8 cellular contexts compared by ENCODE assay signal in genomic region chr13:75760182-75760981, GRCh38.
DNase-seq lines count a peak whose midpoint lies in the region; ATAC-seq, FAIRE-seq and TF ChIP-seq lines count a peak whose summit lies in the region.

No MANE protein-coding gene starts in this region.

- H3K36me3 ChIP-seq in HCT116 (ENCODE audit: control insufficient read depth in 1 of 2, insufficient read depth in 2 of 2, low read length in 2 of 2) = no peaks in the 10 kb centered on the region
- H3K36me3 ChIP-seq in lung (ENCODE audit: control insufficient read depth in 2 of 2, insufficient read depth in 2 of 2, low read length in 2 of 2) = no peaks in the 10 kb centered on the region

- RAD21 ChIA-PET in HCT116 (lab: Charles Lee; ENCODE audit: low non-redundant PET in 1 of 2, low total read pairs in 2 of 2, uncharacterized antibody in 2 of 2, unreplicated experiment in 2 of 2) = interaction anchor here in 1 of 2 experiments (1.3 kb wide), 1 partner anchor 65 kb away, joined by 4 read pairs; no protein-coding TSS in a partner anchor

- H3K9me2 ChIP-seq in HCT116 (ENCODE audit: insufficient read depth) = no peaks in the 10 kb centered on the region

- no peak overlapping the region for H3K27ac ChIP-seq in HCT116 (ENCODE audit: low read depth, low read length)
- peak overlapping the region in 1 of 2 donors; percentile 66 for H3K27ac ChIP-seq in lung (ENCODE audit: low read depth in 1 of 2, low read length in 1 of 2)

- no peaks in the 10 kb centered on the region for H3K9me3 ChIP-seq in HCT116 (ENCODE audit: control insufficient read depth in 1 of 2, insufficient read depth in 1 of 2, low read depth in 1 of 2, low read length in 2 of 2)
- H3K9me3 ChIP-seq in lung (ENCODE audit: control insufficient read depth in 2 of 2, insufficient read depth in 1 of 2, low read length in 1 of 2) = no peaks in the 10 kb centered on the region

- peaks cover 3% of the 10 kb centered on the region for H3K27me3 Mint-ChIP-seq in brain

- H3K79me2 ChIP-seq in HCT116 (ENCODE audit: insufficient read depth, low read length) = no peaks in the 10 kb centered on the region

- H3K9me3 Mint-ChIP-seq in brain = peaks cover 0 to under 1% (median 0%) of the 10 kb centered on the region in 5 experiments

- H3K4me2 ChIP-seq in HCT116 (ENCODE audit: low read length) = peak overlapping the region; percentile 77

- H3K27ac Mint-ChIP-seq in brain = peak overlapping the region in 4 of 5 experiments; percentile 25 to 97 (median 80)

- H4K20me1 ChIP-seq in HCT116 (ENCODE audit: insufficient read depth) = no peaks in the 10 kb centered on the region

- peak overlapping the region; percentile 0 to 48; a peak in 2 of 4 replicates for H3K4me3 ChIP-seq in HCT116 (replicated peaks in 1 of 2; ENCODE audit: low read depth in 1 of 2, low read length in 2 of 2)
- H3K4me3 ChIP-seq in lung = no peak overlapping the region

- peak overlapping the region; percentile 47 for H2AFZ ChIP-seq in HCT116 (ENCODE audit: low read depth, low read length, poor library complexity, severe bottlenecking)

- intact Hi-C loops in HCT116 (cut with micrococcal nuclease) = no loop called here

- no peaks in the 10 kb centered on the region for H3K36me3 Mint-ChIP-seq in brain

- DNase-seq in HCT116 (ENCODE audit: low read depth, low spot score) (peak; percentile 37), NCI-H1694 treated with DMSO at 0.1 percent for 48 hours (lab: John Stamatoyannopoulos, UW) (peak; percentile 63), lung (ENCODE audit: low spot score) (peak; percentile 77), D721Med (ENCODE audit: insufficient read length, low spot score) (no peak)

- TF ChIP-seq RAD21 in HCT116 (IDR thresholded peaks at IDR 0.05; ENCODE audit: low read depth) = no peak; the same call in 1 of the 2 replicates

- no TSS peak for BruUV-seq in HCT116 (replicated peaks; lab: Mats Ljungman, UMichigan)

- H3K27me3 ChIP-seq in HCT116 (ENCODE audit: insufficient read depth, low read length) = no peaks in the 10 kb centered on the region
- no peaks in the 10 kb centered on the region for H3K27me3 ChIP-seq in lung (ENCODE audit: control insufficient read depth, insufficient read depth)

- FAIRE-seq in D721Med (lab: Jason Lieb, UNC) = no peak

- no peak for TF ChIP-seq POLR2A in HCT116 (IDR thresholded peaks at IDR 0.05; ENCODE audit: borderline replicate concordance, extremely low read depth, insufficient read depth, insufficient read length)

- peak overlapping the region in 4 of 5 experiments; percentile 36 to 88 (median 66) for H3K4me3 Mint-ChIP-seq in brain

- H3K4me1 Mint-ChIP-seq in brain = peaks cover 28% of the 10 kb centered on the region

- peak; percentile 96 for ATAC-seq in HCT116
- peak; percentile 76 for ATAC-seq in lung (ENCODE audit: insufficient read depth, low FRiP score)
- no peak for ATAC-seq in HG03571 (IDR thresholded peaks at IDR 0.05; ENCODE audit: unreplicated experiment)
- ATAC-seq in HG03439 (IDR thresholded peaks at IDR 0.05; ENCODE audit: unreplicated experiment) = no peak

- peaks cover 0 to 17% of the 10 kb centered on the region in 2 experiments; a peak in 3 of 4 replicates for H3K4me1 ChIP-seq in HCT116 (ENCODE audit: control insufficient read depth in 1 of 2, insufficient read depth in 2 of 2, low read length in 2 of 2)
- H3K4me1 ChIP-seq in lung (ENCODE audit: control insufficient read depth in 2 of 2, insufficient read depth in 2 of 2, low read length in 2 of 2) = peaks cover 0 to 2% of the 10 kb centered on the region in 2 donors

- H3K9ac ChIP-seq in HCT116 (ENCODE audit: low read length) = no peak overlapping the region

- TF ChIP-seq CTCF in GM12874 (IDR thresholded peaks at IDR 0.05; ENCODE audit: insufficient read depth, low read depth, low read length) (peak; percentile 26; the same call in 1 of the 2 replicates), HCT116 (IDR thresholded peaks at IDR 0.05 in 2 of 3, conservative IDR thresholded peaks at IDR 0.05 in 1 of 3; ENCODE audit: borderline replicate concordance in 1 of 3, insufficient read depth in 1 of 3, low read depth in 2 of 3, low read length in 2 of 3) (peak in 1 of 3 experiments; percentile 35; a peak in 1 of 6 replicates), brain (conservative IDR thresholded peaks at IDR 0.05) (no peak), lung (IDR thresholded peaks at IDR 0.05; ENCODE audit: control extremely low read depth, extremely low read depth) (no peak), D721Med (IDR thresholded peaks at IDR 0.05; ENCODE audit: insufficient read depth, missing control alignments) (no peak)

- WGBS in lung, 2 donors = 29 to 36% methylated on average over 9 of the region's 9 CpGs

- POLR2A ChIA-PET in HCT116 (lab: Charles Lee) = interaction anchor here (0.6 kb wide), 1 partner anchor 10 kb away, joined by 3 read pairs; no protein-coding TSS in a partner anchor

- CTCF ChIA-PET in HCT116 (lab: Charles Lee) = interaction anchor here (1.2 to 2.0 kb wide), 2 partner anchors 56 to 65 kb away, joined by 3 to 8 read pairs; no protein-coding TSS in a partner anchor

TF ChIP-seq in HCT116, 20 proteins besides CTCF, POLR2A, EP300 and RAD21:
- TF ChIP-seq REST (IDR thresholded peaks at IDR 0.05; ENCODE audit: low read depth) = no peak
- TF ChIP-seq ATF3 (IDR thresholded peaks at IDR 0.05) = no peak
- no peak for TF ChIP-seq SIN3A (IDR thresholded peaks at IDR 0.05; ENCODE audit: low read depth)
- no peak for TF ChIP-seq ZBTB33 (IDR thresholded peaks at IDR 0.05; ENCODE audit: extremely low read depth, insufficient replicate concordance, low read length)
- TF ChIP-seq JUND (IDR thresholded peaks at IDR 0.05) = peak; percentile 9; the same call in 1 of the 2 replicates
- TF ChIP-seq MAX (IDR thresholded peaks at IDR 0.05) = 0 out of 2 replicates have a peak, but pooled peaks have one; percentile 18
- TF ChIP-seq CEBPB (IDR thresholded peaks at IDR 0.05; ENCODE audit: low read depth) = no peak

Comparison
In these comparisons a context has a peak if more than half of its experiments do, and no peak if none do; other contexts are left out.
1. ATAC-seq: peak in HCT116 (single experiment) and lung (single experiment); none in HG03571 (single experiment) and HG03439 (single experiment).